8 cellular contexts compared by ENCODE assay signal in genomic region chr4:173171098-173171497, GRCh38. TPM values are rescaled to one million over a fixed set of nuclear protein-coding genes. Genes with fewer than 3 reads are reported as not detected.
A peak's percentile ranks its signal among the peaks of the same experiment; 100 is the strongest.
DNase-seq lines count a peak whose midpoint lies in the region; ATAC-seq, FAIRE-seq and TF ChIP-seq lines count a peak whose summit lies in the region.

No MANE protein-coding gene starts in this region.

- TF ChIP-seq CTCF in A549 (IDR thresholded peaks at IDR 0.05) (peak; percentile 26; the same call in 2 of the 3 replicates), PC-3 (conservative IDR thresholded peaks at IDR 0.05; ENCODE audit: low read depth, low read length) (peak; percentile 40; the same call in 1 of the 2 replicates), epithelial cell of proximal tubule (conservative IDR thresholded peaks at IDR 0.05; ENCODE audit: low read depth, low read length) (peak; percentile 58), GM13976 (IDR thresholded peaks at IDR 0.05; ENCODE audit: borderline replicate concordance, control extremely low read depth, extremely low read depth, insufficient read depth, missing control alignments) (no peak)

- DNase-seq in A549 (ENCODE audit: low read depth in 1 of 2, low spot score in 1 of 2) (peak; percentile 38 to 57), EL (peak; percentile 44), PC-3 (peak; percentile 56), epithelial cell of proximal tubule (ENCODE audit: low read depth) (no peak), GM13976 (ENCODE audit: low spot score) (no peak), T-helper 9 cell (no peak), H4 (ENCODE audit: low spot score) (no peak)

- H3K4me3 ChIP-seq in A549: no peak overlapping the region
- H3K4me3 ChIP-seq in PC-3 (ENCODE audit: low read length): peak overlapping the region; percentile 93; the same call in 1 of the 2 replicates
- no peak overlapping the region for H3K4me3 ChIP-seq in epithelial cell of proximal tubule (ENCODE audit: low read depth, low read length)

- H3K4me1 ChIP-seq in A549: peaks cover 52% of the 10 kb centered on the region
- peaks cover 34% of the 10 kb centered on the region for H3K4me1 ChIP-seq in PC-3 (ENCODE audit: insufficient read depth, low read length)

- peaks cover 71% of the 10 kb centered on the region for H3K79me2 ChIP-seq in PC-3 (ENCODE audit: low read length)

- no peak for FAIRE-seq in A549 (lab: Jason Lieb, UNC)

- peak in 1 of 2 experiments; percentile 29; a peak in 2 of 6 replicates for ATAC-seq in A549
- 0 out of 2 replicates have a peak, but pooled peaks have one; percentile 11 for ATAC-seq in PC-3
- no peak for ATAC-seq in GM19328 (IDR thresholded peaks at IDR 0.05; ENCODE audit: unreplicated experiment)

- CTCF ChIA-PET in A549 (lab: Yijun Ruan, JAX): interaction anchor here (0.6 to 2.3 kb wide), 10 partner anchors 30 to 158 kb away, joined by 3 to 7 read pairs (median 4); no protein-coding TSS in a partner anchor
- CTCF ChIA-PET in PC-3 (lab: Charles Lee): interaction anchor here (0.9 to 1.5 kb wide), 3 partner anchors 81 to 158 kb away, joined by 3 to 8 read pairs (median 5); no protein-coding TSS in a partner anchor

- no peak for TF ChIP-seq POLR2A in A549 (IDR thresholded peaks at IDR 0.05; ENCODE audit: low read length)

- H4K20me1 ChIP-seq in PC-3 (ENCODE audit: low read length): peaks cover 10% of the 10 kb centered on the region

- POLR2A ChIA-PET in A549 (lab: Yijun Ruan, JAX) (interaction anchor here (1.5 kb wide), 1 partner anchor 81 kb away, joined by 4 read pairs; no protein-coding TSS in a partner anchor), PC-3 (lab: Charles Lee; ENCODE audit: unreplicated experiment) (interaction anchor here (0.6 kb wide), 1 partner anchor 146 kb away, joined by 7 read pairs; no protein-coding TSS in a partner anchor)

- H3K9ac ChIP-seq in PC-3 (ENCODE audit: low read length): no peak overlapping the region

- H2AFZ ChIP-seq in PC-3 (ENCODE audit: low read length): no peak overlapping the region

- no peak for TF ChIP-seq EP300 in A549 (IDR thresholded peaks at IDR 0.05)

- H3K27ac ChIP-seq in A549: no peak overlapping the region; a peak in 1 of 6 replicates
- no peak overlapping the region for H3K27ac ChIP-seq in PC-3 (ENCODE audit: low read length)

- H3K9me3 ChIP-seq in A549: no peaks in the 10 kb centered on the region
- H3K9me3 ChIP-seq in PC-3 (ENCODE audit: low read length): no peaks in the 10 kb centered on the region

- no peaks in the 10 kb centered on the region for H3F3A ChIP-seq in PC-3 (ENCODE audit: low read length, unreplicated experiment)

- TF ChIP-seq RAD21 in A549 (conservative IDR thresholded peaks at IDR 0.05 in 1 of 2, IDR thresholded peaks at IDR 0.05 in 1 of 2): peak; percentile 26 to 33; a peak in 1 of 5 replicates

- no peaks in the 10 kb centered on the region for H3K9me2 ChIP-seq in PC-3 (replicated peaks; ENCODE audit: low read length)

- H3K27me3 ChIP-seq in PC-3 (ENCODE audit: low read length): no peaks in the 10 kb centered on the region

- intact Hi-C loops in PC-3 (cut with micrococcal nuclease): loop anchor here (1.0 kb wide), 3 partner anchors 86 to 158 kb away; no protein-coding TSS in a partner anchor

- H3K4me2 ChIP-seq in A549: peak overlapping the region; percentile 96
- peak overlapping the region; percentile 99 for H3K4me2 ChIP-seq in PC-3 (ENCODE audit: low read length)

- no peaks in the 10 kb centered on the region for H3K36me3 ChIP-seq in PC-3 (ENCODE audit: low read depth, low read length)

- 15% methylated on average over 2 of the region's 2 CpGs for WGBS in A549 (ENCODE audit: missing lambda C conversion rate)

- BruUV-seq in PC-3 (replicated peaks; lab: Mats Ljungman, UMichigan): no TSS peak

- in situ Hi-C loops in GM13976 (cut with MboI; ENCODE audit: low sequenced_read_pairs, unreplicated experiment): no loop called here

TF ChIP-seq in A549, 52 proteins besides CTCF, POLR2A, EP300 and RAD21:
- TF ChIP-seq SMC3 (IDR thresholded peaks at IDR 0.05) (0 out of 3 replicates have a peak, but pooled peaks have one; percentile 27), ATOH8 (CRISPR knock-in tag; IDR thresholded peaks at IDR 0.05; ENCODE audit: low read depth) (no peak)
TF ChIP-seq in A549: peak in this region for 1.

RNA-seq across cellular contexts. Expression of gene GALNT7, which starts 2.5 kb away (rescaled TPM):
- polyA plus RNA-seq in A549 (2011; rRNA removed): 57.1 and 63.6 TPM in 2 replicates
- polyA plus RNA-seq in A549 (2012; cell fraction: cytosol; rRNA removed): 8.1 and 8.2 TPM in 2 replicates
- 7.7 and 9.7 TPM in 2 replicates for polyA plus RNA-seq in A549 (2012; cell fraction: nucleus; rRNA removed)
- polyA plus RNA-seq in A549 (2017; fragmentation: RNase III; extraction: RNeasy Plus Mini Kit Qiagen cat#74134 plus additional on column Dnase treatment): 28.2 to 30.9 TPM (median 28.8 TPM) in 3 replicates
- 35.5 and 37.1 TPM in 2 replicates for polyA minus RNA-seq in A549 (2011; rRNA and poly(A)+ RNA removed)
- total RNA-seq in PC-3 (2014; rRNA removed): 13.8 and 16.3 TPM in 2 replicates
- total RNA-seq in epithelial cell of proximal tubule: 31.1 and 36.6 TPM in 2 replicates
- total RNA-seq in H4 (2014; rRNA removed; shearing (Covaris generic)): 56.7 and 57.1 TPM in 2 replicates

Comparison
In these comparisons a context has a peak if more than half of its experiments do, and no peak if none do; other contexts are left out.
1. DNase-seq: peak in A549 (2 of 2), EL (single experiment) and PC-3 (single experiment); none in epithelial cell of proximal tubule (single experiment), GM13976 (single experiment), T-helper 9 cell (single experiment) and H4 (single experiment).